25 cellular contexts compared by ENCODE assay signal in genomic region chr20:42401598-42401997, GRCh38.
"Had no signal": no experiment of that assay in that cellular context is flagged by ENCODE, and none has a peak within 500 bp of the region (broad histone marks: within the 10 kb centered on the region; RNA-seq: fewer than 3 reads in every experiment).

No MANE protein-coding gene starts in this region.

- H3K4me3 Mint-ChIP-seq: activated CD4-positive, alpha-beta T cell treated with anti-CD3 and anti-CD28 coated beads, Interleukin-2, amount 10 ng/mL, durations not matched to agents 24 days and 14 days; activated CD8-positive, alpha-beta T cell treated with anti-CD3 and anti-CD28 coated beads, Interleukin-2, amount 10 ng/mL, durations not matched to agents 7 days and 5 days; activated naive CD4-positive, alpha-beta T cell treated with anti-CD3 and anti-CD28 coated beads, Interleukin-2, amount 10 ng/mL, durations not matched to agents 7 days and 5 days; activated naive CD8-positive, alpha-beta T cell; activated T-cell treated with anti-CD3 and anti-CD28 coated beads, Interleukin-2, amount 50 U/mL, for 24 hours; T-helper 1 cell treated with Interleukin-12 subunit alpha and Interleukin-12 subunit beta and Interleukin-4 antibody, amounts not matched to agents 30 μg/mL and 1 μg/mL, for 36 hours; T-helper 2 cell treated with Interferon-gamma antibody and Interleukin-4, amounts not matched to agents 5 μg/mL and 100 μg/mL, for 36 hours had no signal

- H3K9ac ChIP-seq: KMS-11, SK-N-SH had no signal

- H3K4me3 ChIP-seq: ascending aorta, cardiac muscle cell, PC-9, SJSA1 had no signal

- H3K27me3 ChIP-seq: ascending aorta, cardiac muscle cell, SJSA1 had no signal

- H3K36me3 Mint-ChIP-seq: activated naive CD4-positive, alpha-beta T cell treated with anti-CD3 and anti-CD28 coated beads, Interleukin-2, amount 10 ng/mL, durations not matched to agents 7 days and 5 days; activated naive CD8-positive, alpha-beta T cell had no signal

- H3K36me3 ChIP-seq: ascending aorta, cardiac muscle cell, SJSA1 had no signal

- H3K4me1 ChIP-seq: ascending aorta, SJSA1 had no signal

- H3K27ac Mint-ChIP-seq: activated CD4-positive, alpha-beta T cell treated with anti-CD3 and anti-CD28 coated beads, Interleukin-2, amount 10 ng/mL, durations not matched to agents 24 days and 14 days; activated CD8-positive, alpha-beta T cell treated with anti-CD3 and anti-CD28 coated beads, Interleukin-2, amount 10 ng/mL, durations not matched to agents 7 days and 5 days; activated naive CD4-positive, alpha-beta T cell treated with anti-CD3 and anti-CD28 coated beads, Interleukin-2, amount 10 ng/mL, durations not matched to agents 7 days and 5 days; activated naive CD8-positive, alpha-beta T cell; activated T-cell treated with anti-CD3 and anti-CD28 coated beads, Interleukin-2, amount 50 U/mL, for 24 hours; T-helper 1 cell treated with Interleukin-12 subunit alpha and Interleukin-12 subunit beta and Interleukin-4 antibody, amounts not matched to agents 30 μg/mL and 1 μg/mL, for 36 hours; T-helper 2 cell treated with Interferon-gamma antibody and Interleukin-4, amounts not matched to agents 5 μg/mL and 100 μg/mL, for 36 hours had no signal

- ATAC-seq: activated CD8-positive, alpha-beta T cell treated with anti-CD3 and anti-CD28 coated beads, Interleukin-2, amount 10 ng/mL, durations not matched to agents 7 days and 5 days had no signal

- H3K27me3 Mint-ChIP-seq: activated CD4-positive, alpha-beta T cell treated with anti-CD3 and anti-CD28 coated beads, Interleukin-2, amount 10 ng/mL, durations not matched to agents 24 days and 14 days; activated naive CD4-positive, alpha-beta T cell treated with anti-CD3 and anti-CD28 coated beads, Interleukin-2, amount 10 ng/mL, durations not matched to agents 7 days and 5 days; activated naive CD8-positive, alpha-beta T cell; activated T-cell treated with anti-CD3 and anti-CD28 coated beads, Interleukin-2, amount 50 U/mL, for 24 hours had no signal

- DNase-seq: activated CD4-positive, alpha-beta T cell treated with anti-CD3 and anti-CD28 coated beads, Interleukin-2, amount 10 ng/mL, durations not matched to agents 24 days and 14 days; activated CD4-positive, alpha-beta T cell treated with anti-CD3 and anti-CD28 coated beads, Interleukin-2, amount 50 U/mL, for 48 hours; activated CD8-positive, alpha-beta T cell treated with anti-CD3 and anti-CD28 coated beads, Interleukin-2, amount 10 ng/mL, durations not matched to agents 7 days and 5 days; activated effector memory CD4-positive, alpha-beta T cell treated with Interleukin-2 at 50 U/mL for 16 hours; activated naive CD4-positive, alpha-beta T cell treated with anti-CD3 and anti-CD28 coated beads, Interleukin-2, amount 10 ng/mL, durations not matched to agents 7 days and 5 days; activated T-cell treated with anti-CD3 and anti-CD28 coated beads, Interleukin-2, amount 50 U/mL, for 24 hours; amygdala; MM.1S; NCI-H1092; NCI-H1436 treated with DMSO at 0.1 percent for 48 hours; NCI-H1694 treated with DMSO at 0.1 percent for 48 hours; NCI-H2029; NCI-H345; NCI-H524 treated with DMSO at 0.1 percent for 48 hours; PC-9; SHP77 treated with DMSO at 0.1 percent for 48 hours; SK-N-SH had no signal

- H3K4me1 Mint-ChIP-seq: activated CD4-positive, alpha-beta T cell treated with anti-CD3 and anti-CD28 coated beads, Interleukin-2, amount 10 ng/mL, durations not matched to agents 24 days and 14 days; activated naive CD4-positive, alpha-beta T cell treated with anti-CD3 and anti-CD28 coated beads, Interleukin-2, amount 10 ng/mL, durations not matched to agents 7 days and 5 days had no signal

- H3K9me3 Mint-ChIP-seq: activated CD4-positive, alpha-beta T cell treated with anti-CD3 and anti-CD28 coated beads, Interleukin-2, amount 10 ng/mL, durations not matched to agents 24 days and 14 days; T-helper 2 cell treated with Interferon-gamma antibody and Interleukin-4, amounts not matched to agents 5 μg/mL and 100 μg/mL, for 36 hours had no signal

- H3K9me3 ChIP-seq: ascending aorta, SJSA1 had no signal

- H3K27ac ChIP-seq: ascending aorta, cardiac muscle cell, KMS-11, PC-9, RWPE1, SJSA1 had no signal
